23 cellular contexts compared by ENCODE assay signal in genomic region chr14:34169561-34169960, GRCh38.
"Had no signal": no experiment of that assay in that cellular context is flagged by ENCODE, and none has a peak within 500 bp of the region (broad histone marks: within the 10 kb centered on the region; RNA-seq: fewer than 3 reads in every experiment).

No MANE protein-coding gene starts in this region.

- DNase-seq: heart right ventricle; kidney; left colon; left lung; lower lobe of right lung; mesendoderm; naive B cell; natural killer cell; ovary; right lobe of liver; stimulated activated CD4-positive, alpha-beta T cell treated with anti-CD3 and anti-CD28 coated beads, Interleukin-1b, Interleukin-23, amount 100 ng/mL, for 48 hours; stimulated activated CD4-positive, alpha-beta T cell treated with anti-CD3 and anti-CD28 coated beads, Interleukin-2, amount 100 ng/mL, for 48 hours; stimulated activated CD4-positive, alpha-beta T cell treated with anti-CD3 and anti-CD28 coated beads, Interleukin-4, amount 100 ng/mL, for 4 hours; stimulated activated CD8-positive, alpha-beta memory T cell treated with anti-CD3 and anti-CD28 coated beads, Interleukin-4, amount 100 ng/mL, for 48 hours; stimulated activated naive B cell treated with anti-CD40 and anti-IgM and Interleukin-4, amounts not matched to agents 10 μg/mL and 1 μg/mL and 100 μg/mL, for 72 hours; stimulated activated naive CD8-positive, alpha-beta T cell treated with anti-CD3 and anti-CD28 coated beads, Interleukin-15, Interleukin-2, amounts not matched to agents 100 U/mL and 50 U/mL, for 24 hours; stomach; testis; thyroid gland; transverse colon; upper lobe of right lung had no signal

- H3K9me3 Mint-ChIP-seq: mesothelial cell of epicardium; natural killer cell; stimulated activated naive B cell treated with anti-CD40 and anti-IgM and Interleukin-4, amounts not matched to agents 10 μg/mL and 1 μg/mL and 100 μg/mL, for 72 hours had no signal

- H3K4me3 Mint-ChIP-seq: mesothelial cell of epicardium; naive B cell; natural killer cell; stimulated activated naive B cell treated with anti-CD40 and anti-IgM and Interleukin-4, amounts not matched to agents 10 μg/mL and 1 μg/mL and 100 μg/mL, for 72 hours had no signal

- H3K27ac Mint-ChIP-seq: mesothelial cell of epicardium; naive B cell; natural killer cell; progenitor cell of endocrine pancreas; stimulated activated naive B cell treated with anti-CD40 and anti-IgM and Interleukin-4, amounts not matched to agents 10 μg/mL and 1 μg/mL and 100 μg/mL, for 72 hours had no signal

- H3K4me1 Mint-ChIP-seq: naive B cell; natural killer cell; stimulated activated naive B cell treated with anti-CD40 and anti-IgM and Interleukin-4, amounts not matched to agents 10 μg/mL and 1 μg/mL and 100 μg/mL, for 72 hours had no signal

- H3K36me3 Mint-ChIP-seq: mesothelial cell of epicardium; naive B cell; natural killer cell; stimulated activated naive B cell treated with anti-CD40 and anti-IgM and Interleukin-4, amounts not matched to agents 10 μg/mL and 1 μg/mL and 100 μg/mL, for 72 hours had no signal

- ATAC-seq: heart right ventricle; left colon; left lung; lower lobe of right lung; natural killer cell; right lobe of liver; stimulated activated naive B cell treated with anti-CD40 and anti-IgM and Interleukin-4, amounts not matched to agents 10 μg/mL and 1 μg/mL and 100 μg/mL, for 72 hours; stimulated activated naive CD8-positive, alpha-beta T cell treated with anti-CD3 and anti-CD28 coated beads, Interleukin-15, Interleukin-2, amounts not matched to agents 100 U/mL and 50 U/mL, for 24 hours; upper lobe of right lung had no signal
